ENCODE assay signal across 7 cellular contexts in genomic region chr6:149745252-149745651, GRCh38. TPM values are rescaled to one million over a fixed set of nuclear protein-coding genes. Genes with fewer than 3 reads are reported as not detected.
DNase-seq lines count a peak whose midpoint lies in the region; ATAC-seq and TF ChIP-seq lines count a peak whose summit lies in the region.
"Not testable (repeated sequence)": the region's sequence is repeated elsewhere in the genome, so short reads cannot be mapped to it uniquely, and the experiment has no call there.

No MANE protein-coding gene starts in this region.

- not testable (repeated sequence) for H2BK120ac ChIP-seq in mesenchymal stem cell (ENCODE audit: low read depth, low read length)

- intact Hi-C loops in activated CD8-positive, alpha-beta T cell treated with anti-CD3 and anti-CD28 coated beads for 36 hours (cut with micrococcal nuclease); breast epithelium (cut with DNase I; ENCODE audit: low total_unique reads): not testable (repeated sequence)

- peaks cover 21% of the 10 kb centered on the region for H3K4me1 Mint-ChIP-seq in activated CD8-positive, alpha-beta T cell treated with anti-CD3 and anti-CD28 coated beads for 36 hours (ENCODE audit: low read depth)

- POLR2A ChIA-PET in activated CD8-positive, alpha-beta T cell treated with anti-CD3 and anti-CD28 coated beads for 36 hours (lab: Charles Lee): interaction anchor here (0.7 to 6.9 kb wide), 4 partner anchors 8 to 28 kb away, joined by 3 to 45 read pairs (median 4); partner anchors contain the start of gene LATS1

- H3K4me3 ChIP-seq in GM12865 (ENCODE audit: low read depth, low read length) (peak overlapping the region; percentile 97), NT2/D1 (ENCODE audit: insufficient read length, low read depth) (peak overlapping the region; percentile 78), breast epithelium (peak overlapping the region; percentile 77 to 81 (median 78)), fibroblast of the aortic adventitia (ENCODE audit: low read depth, low read length) (peak overlapping the region; percentile 98), mesenchymal stem cell (ENCODE audit: insufficient read depth in 1 of 2, low read depth in 1 of 2, low read length in 2 of 2) (peak overlapping the region in 1 of 2 experiments; percentile 92), retinal pigment epithelial cell (ENCODE audit: low read length) (peak overlapping the region; percentile 97)

- H2AFZ ChIP-seq in mesenchymal stem cell (ENCODE audit: low read depth, low read length): not testable (repeated sequence)

- peaks cover 22% of the 10 kb centered on the region for H3K36me3 Mint-ChIP-seq in activated CD8-positive, alpha-beta T cell treated with anti-CD3 and anti-CD28 coated beads for 36 hours (ENCODE audit: low read depth)

- not testable (repeated sequence) for ATAC-seq in activated CD8-positive, alpha-beta T cell treated with anti-CD3 and anti-CD28 coated beads for 36 hours

- not testable (repeated sequence) for H4K8ac ChIP-seq in mesenchymal stem cell (ENCODE audit: low read length)

- not testable (repeated sequence) for TF ChIP-seq POLR2A in breast epithelium (IDR thresholded peaks at IDR 0.05)

- TF ChIP-seq CTCF in GM12865 (IDR thresholded peaks at IDR 0.05; ENCODE audit: insufficient read depth, low read depth, low read length, missing control alignments); activated CD8-positive, alpha-beta T cell treated with anti-CD3 and anti-CD28 coated beads for 36 hours (IDR thresholded peaks at IDR 0.05); breast epithelium (IDR thresholded peaks at IDR 0.05); fibroblast of the aortic adventitia (IDR thresholded peaks at IDR 0.05; ENCODE audit: insufficient read depth, low read length); retinal pigment epithelial cell (conservative IDR thresholded peaks at IDR 0.05; ENCODE audit: low read depth, low read length): not testable (repeated sequence)

- H3K9ac ChIP-seq in NT2/D1 (ENCODE audit: insufficient read length, low read depth) (peak overlapping the region; percentile 86), mesenchymal stem cell (ENCODE audit: low read length) (peak overlapping the region; percentile 94)

- not testable (repeated sequence) for H2AK5ac ChIP-seq in mesenchymal stem cell (ENCODE audit: low read length, severe bottlenecking)

- H3K9me3 ChIP-seq in NT2/D1 (ENCODE audit: insufficient read depth, low read length); breast epithelium; mesenchymal stem cell (ENCODE audit: control insufficient read depth, low read length): not testable (repeated sequence)

- H4K91ac ChIP-seq in mesenchymal stem cell (ENCODE audit: low read length): not testable (repeated sequence)

- H3K36me3 ChIP-seq in NT2/D1 (ENCODE audit: insufficient read depth, insufficient read length, low read length) (peaks cover 36% of the 10 kb centered on the region), mesenchymal stem cell (ENCODE audit: control insufficient read depth in 1 of 2, insufficient read depth in 2 of 2, low read depth in 1 of 2, low read length in 2 of 2) (peaks cover 21 to 25% of the 10 kb centered on the region in 2 experiments)
- not testable (repeated sequence) for H3K36me3 ChIP-seq in breast epithelium

- H3K27me3 ChIP-seq in NT2/D1 (ENCODE audit: insufficient read depth, insufficient read length); breast epithelium; mesenchymal stem cell (ENCODE audit: control insufficient read depth in 1 of 2, insufficient read depth in 1 of 2, low read length in 2 of 2): not testable (repeated sequence)

- not testable (repeated sequence) for H2BK5ac ChIP-seq in mesenchymal stem cell (ENCODE audit: low read depth, low read length, poor library complexity, severe bottlenecking)

- not testable (repeated sequence) for H2BK12ac ChIP-seq in mesenchymal stem cell (ENCODE audit: low read length in 2 of 2)

- not testable (repeated sequence) for DNase-seq in GM12865 (ENCODE audit: low read depth); NT2/D1 (ENCODE audit: low read depth, low spot score); activated CD8-positive, alpha-beta T cell treated with anti-CD3 and anti-CD28 coated beads for 36 hours; breast epithelium (ENCODE audit: low spot score in 2 of 2); fibroblast of the aortic adventitia (ENCODE audit: low read depth); mesenchymal stem cell; retinal pigment epithelial cell (ENCODE audit: low read depth)

- not testable (repeated sequence) for H3K4me2 ChIP-seq in mesenchymal stem cell (ENCODE audit: low read length, poor library complexity, severe bottlenecking)

- H3K14ac ChIP-seq in mesenchymal stem cell (ENCODE audit: low read length in 2 of 2): not testable (repeated sequence)

- peaks cover 12% of the 10 kb centered on the region for H3K79me1 ChIP-seq in mesenchymal stem cell (replicated peaks; ENCODE audit: low read length, poor library complexity, severe bottlenecking)

- not testable (repeated sequence) for H3K4ac ChIP-seq in mesenchymal stem cell (ENCODE audit: low read depth in 1 of 2, low read length in 2 of 2)

- CTCF ChIA-PET in activated CD8-positive, alpha-beta T cell treated with anti-CD3 and anti-CD28 coated beads for 36 hours (lab: Charles Lee): interaction anchor here (1.1 to 4.2 kb wide), 7 partner anchors 11 to 49 kb away, joined by 3 to 17 read pairs (median 3); partner anchors contain the start of gene LATS1

- not testable (repeated sequence) for H3K27me3 Mint-ChIP-seq in activated CD8-positive, alpha-beta T cell treated with anti-CD3 and anti-CD28 coated beads for 36 hours

- H3K27ac ChIP-seq in breast epithelium; mesenchymal stem cell (ENCODE audit: low read length, poor library complexity, severe bottlenecking): not testable (repeated sequence)

- WGBS in mesenchymal stem cell: 86% methylated on average over 9 of the region's 10 CpGs

- H3K4me3 Mint-ChIP-seq in activated CD8-positive, alpha-beta T cell treated with anti-CD3 and anti-CD28 coated beads for 36 hours: peak overlapping the region; percentile 98

- not testable (repeated sequence) for H2BK15ac ChIP-seq in mesenchymal stem cell (ENCODE audit: low read depth, poor library complexity, severe bottlenecking)

- H3K27ac Mint-ChIP-seq in activated CD8-positive, alpha-beta T cell treated with anti-CD3 and anti-CD28 coated beads for 36 hours: peak overlapping the region; percentile 90

- not testable (repeated sequence) for H3K4me1 ChIP-seq in NT2/D1 (ENCODE audit: insufficient read depth, insufficient read length); breast epithelium; mesenchymal stem cell (ENCODE audit: control insufficient read depth, insufficient read depth, low read depth, low read length)

- not testable (repeated sequence) for H3K9me3 Mint-ChIP-seq in activated CD8-positive, alpha-beta T cell treated with anti-CD3 and anti-CD28 coated beads for 36 hours

- not testable (repeated sequence) for H3K23ac ChIP-seq in mesenchymal stem cell (ENCODE audit: low read length in 2 of 2)

- H3K18ac ChIP-seq in mesenchymal stem cell (ENCODE audit: low read depth in 1 of 2, low read length in 2 of 2): not testable (repeated sequence)

RNA-seq across cellular contexts. Expression of gene NUP43, which starts 1.1 kb away (rescaled TPM):
- total RNA-seq in activated CD8-positive, alpha-beta T cell treated with anti-CD3 and anti-CD28 coated beads for 36 hours: 10 to 100 TPM; 75.7 to 75.8 TPM
- 10 to 100 TPM; 15.5 to 27.8 (median 22.6) TPM for total RNA-seq in breast epithelium
- 20.6 and 45.6 TPM in 2 replicates for total RNA-seq in fibroblast of the aortic adventitia (ENCODE audit: low replicate concordance)
- 10.5 TPM for polyA plus RNA-seq in mesenchymal stem cell (2013, experiment 1 of 2)
- polyA plus RNA-seq in mesenchymal stem cell (2013, experiment 2 of 2): 10.8 TPM

RNA-seq across cellular contexts. Expression of gene PCMT1, which starts 4.3 kb away (rescaled TPM):
- total RNA-seq in activated CD8-positive, alpha-beta T cell treated with anti-CD3 and anti-CD28 coated beads for 36 hours: 100 to 1,000 TPM in 1 of 2 experiments, 10 to 100 TPM in 1; 97.3 to 102 TPM
- 100 to 1,000 TPM; 111 to 148 (median 121) TPM for total RNA-seq in breast epithelium
- total RNA-seq in fibroblast of the aortic adventitia (ENCODE audit: low replicate concordance): 44.1 and 117 TPM in 2 replicates
- polyA plus RNA-seq in mesenchymal stem cell (2013, experiment 1 of 2): 67.4 TPM
- 64.8 TPM for polyA plus RNA-seq in mesenchymal stem cell (2013, experiment 2 of 2)

RNA-seq across cellular contexts. Expression of gene LATS1, which starts 27.4 kb away (rescaled TPM):
- total RNA-seq in activated CD8-positive, alpha-beta T cell treated with anti-CD3 and anti-CD28 coated beads for 36 hours: 10 to 100 TPM; 21.1 to 21.2 TPM
- total RNA-seq in breast epithelium: 10 to 100 TPM; 24.3 to 36.4 (median 30.2) TPM
- total RNA-seq in fibroblast of the aortic adventitia (ENCODE audit: low replicate concordance): 10.1 and 33.4 TPM in 2 replicates
- polyA plus RNA-seq in mesenchymal stem cell (2013, experiment 1 of 2): 10.2 TPM
- polyA plus RNA-seq in mesenchymal stem cell (2013, experiment 2 of 2): 10.0 TPM
